In the genomic region with DNA sequence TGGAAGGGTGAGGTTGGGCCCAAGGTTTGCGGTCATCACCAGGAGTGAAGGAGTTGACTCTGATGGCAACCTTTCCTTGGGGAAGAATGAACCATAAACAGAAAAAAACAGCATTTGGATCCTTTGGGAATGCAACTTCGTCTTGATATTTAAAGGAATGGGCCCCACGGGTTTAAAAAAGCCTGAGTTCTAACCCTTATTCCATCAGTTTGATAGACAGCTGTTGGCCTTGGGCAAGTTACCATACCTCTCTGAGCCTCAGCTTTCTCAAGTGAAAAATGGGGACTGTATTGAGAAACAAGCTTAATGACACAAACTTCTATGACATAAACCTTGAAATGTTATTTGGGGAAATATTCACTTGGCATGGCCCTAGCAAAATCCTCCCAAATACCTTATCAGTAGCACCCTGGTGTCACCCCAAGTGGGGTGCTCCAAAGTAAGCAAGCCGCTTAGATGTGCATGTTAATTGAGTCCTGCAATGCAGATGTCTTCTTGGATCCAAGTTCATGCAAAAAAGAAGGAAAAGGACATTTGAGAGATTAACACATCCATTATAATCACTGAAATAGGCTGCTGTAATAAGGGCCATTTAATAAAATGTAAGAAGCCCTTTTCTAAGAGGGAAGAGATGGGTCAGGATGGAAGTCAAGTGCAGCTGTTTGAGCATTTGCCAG, we compare ENCODE assay signal across 1 cellular context.
TF ChIP-seq lines count a peak whose summit lies in the region.

No MANE protein-coding gene starts in this region.

TF ChIP-seq in GM23338, 12 proteins besides CTCF, POLR2A, EP300 and RAD21 (continued from another document):
- TF ChIP-seq, protein P1, sequence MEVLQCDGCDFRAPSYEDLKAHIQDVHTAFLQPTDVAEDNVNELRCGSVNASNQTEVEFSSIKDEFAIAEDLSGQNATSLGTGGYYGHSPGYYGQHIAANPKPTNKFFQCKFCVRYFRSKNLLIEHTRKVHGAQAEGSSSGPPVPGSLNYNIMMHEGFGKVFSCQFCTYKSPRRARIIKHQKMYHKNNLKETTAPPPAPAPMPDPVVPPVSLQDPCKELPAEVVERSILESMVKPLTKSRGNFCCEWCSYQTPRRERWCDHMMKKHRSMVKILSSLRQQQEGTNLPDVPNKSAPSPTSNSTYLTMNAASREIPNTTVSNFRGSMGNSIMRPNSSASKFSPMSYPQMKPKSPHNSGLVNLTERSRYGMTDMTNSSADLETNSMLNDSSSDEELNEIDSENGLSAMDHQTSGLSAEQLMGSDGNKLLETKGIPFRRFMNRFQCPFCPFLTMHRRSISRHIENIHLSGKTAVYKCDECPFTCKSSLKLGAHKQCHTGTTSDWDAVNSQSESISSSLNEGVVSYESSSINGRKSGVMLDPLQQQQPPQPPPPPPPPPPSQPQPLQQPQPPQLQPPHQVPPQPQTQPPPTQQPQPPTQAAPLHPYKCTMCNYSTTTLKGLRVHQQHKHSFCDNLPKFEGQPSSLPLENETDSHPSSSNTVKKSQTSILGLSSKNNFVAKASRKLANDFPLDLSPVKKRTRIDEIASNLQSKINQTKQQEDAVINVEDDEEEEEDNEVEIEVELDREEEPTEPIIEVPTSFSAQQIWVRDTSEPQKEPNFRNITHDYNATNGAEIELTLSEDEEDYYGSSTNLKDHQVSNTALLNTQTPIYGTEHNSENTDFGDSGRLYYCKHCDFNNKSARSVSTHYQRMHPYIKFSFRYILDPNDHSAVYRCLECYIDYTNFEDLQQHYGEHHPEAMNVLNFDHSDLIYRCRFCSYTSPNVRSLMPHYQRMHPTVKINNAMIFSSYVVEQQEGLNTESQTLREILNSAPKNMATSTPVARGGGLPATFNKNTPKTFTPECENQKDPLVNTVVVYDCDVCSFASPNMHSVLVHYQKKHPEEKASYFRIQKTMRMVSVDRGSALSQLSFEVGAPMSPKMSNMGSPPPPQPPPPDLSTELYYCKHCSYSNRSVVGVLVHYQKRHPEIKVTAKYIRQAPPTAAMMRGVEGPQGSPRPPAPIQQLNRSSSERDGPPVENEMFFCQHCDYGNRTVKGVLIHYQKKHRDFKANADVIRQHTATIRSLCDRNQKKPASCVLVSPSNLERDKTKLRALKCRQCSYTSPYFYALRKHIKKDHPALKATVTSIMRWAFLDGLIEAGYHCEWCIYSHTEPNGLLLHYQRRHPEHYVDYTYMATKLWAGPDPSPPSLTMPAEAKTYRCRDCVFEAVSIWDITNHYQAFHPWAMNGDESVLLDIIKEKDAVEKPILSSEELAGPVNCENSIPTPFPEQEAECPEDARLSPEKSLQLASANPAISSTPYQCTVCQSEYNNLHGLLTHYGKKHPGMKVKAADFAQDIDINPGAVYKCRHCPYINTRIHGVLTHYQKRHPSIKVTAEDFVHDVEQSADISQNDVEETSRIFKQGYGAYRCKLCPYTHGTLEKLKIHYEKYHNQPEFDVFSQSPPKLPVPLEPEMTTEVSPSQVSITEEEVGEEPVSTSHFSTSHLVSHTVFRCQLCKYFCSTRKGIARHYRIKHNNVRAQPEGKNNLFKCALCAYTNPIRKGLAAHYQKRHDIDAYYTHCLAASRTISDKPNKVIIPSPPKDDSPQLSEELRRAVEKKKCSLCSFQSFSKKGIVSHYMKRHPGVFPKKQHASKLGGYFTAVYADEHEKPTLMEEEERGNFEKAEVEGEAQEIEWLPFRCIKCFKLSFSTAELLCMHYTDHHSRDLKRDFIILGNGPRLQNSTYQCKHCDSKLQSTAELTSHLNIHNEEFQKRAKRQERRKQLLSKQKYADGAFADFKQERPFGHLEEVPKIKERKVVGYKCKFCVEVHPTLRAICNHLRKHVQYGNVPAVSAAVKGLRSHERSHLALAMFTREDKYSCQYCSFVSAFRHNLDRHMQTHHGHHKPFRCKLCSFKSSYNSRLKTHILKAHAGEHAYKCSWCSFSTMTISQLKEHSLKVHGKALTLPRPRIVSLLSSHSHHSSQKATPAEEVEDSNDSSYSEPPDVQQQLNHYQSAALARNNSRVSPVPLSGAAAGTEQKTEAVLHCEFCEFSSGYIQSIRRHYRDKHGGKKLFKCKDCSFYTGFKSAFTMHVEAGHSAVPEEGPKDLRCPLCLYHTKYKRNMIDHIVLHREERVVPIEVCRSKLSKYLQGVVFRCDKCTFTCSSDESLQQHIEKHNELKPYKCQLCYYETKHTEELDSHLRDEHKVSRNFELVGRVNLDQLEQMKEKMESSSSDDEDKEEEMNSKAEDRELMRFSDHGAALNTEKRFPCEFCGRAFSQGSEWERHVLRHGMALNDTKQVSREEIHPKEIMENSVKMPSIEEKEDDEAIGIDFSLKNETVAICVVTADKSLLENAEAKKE (CRISPR knock-in tag; IDR thresholded peaks at IDR 0.05) = no peak
- TF ChIP-seq EZH2phosphoT487 (IDR thresholded peaks at IDR 0.05; ENCODE audit: unreplicated experiment) = no peak
- no peak for TF ChIP-seq NANOG (IDR thresholded peaks at IDR 0.05; ENCODE audit: borderline replicate concordance)
- no peak for TF ChIP-seq ZNF331 (CRISPR knock-in tag; IDR thresholded peaks at IDR 0.05; ENCODE audit: low read depth)
- no peak for TF ChIP-seq EZH2 (IDR thresholded peaks at IDR 0.05; ENCODE audit: low read depth, unreplicated experiment)
- no peak for TF ChIP-seq CREB1 (CRISPR knock-in tag; IDR thresholded peaks at IDR 0.05; ENCODE audit: low read depth)
- no peak for TF ChIP-seq STAT1 (IDR thresholded peaks at IDR 0.05; ENCODE audit: unreplicated experiment)
